In the genomic region with DNA sequence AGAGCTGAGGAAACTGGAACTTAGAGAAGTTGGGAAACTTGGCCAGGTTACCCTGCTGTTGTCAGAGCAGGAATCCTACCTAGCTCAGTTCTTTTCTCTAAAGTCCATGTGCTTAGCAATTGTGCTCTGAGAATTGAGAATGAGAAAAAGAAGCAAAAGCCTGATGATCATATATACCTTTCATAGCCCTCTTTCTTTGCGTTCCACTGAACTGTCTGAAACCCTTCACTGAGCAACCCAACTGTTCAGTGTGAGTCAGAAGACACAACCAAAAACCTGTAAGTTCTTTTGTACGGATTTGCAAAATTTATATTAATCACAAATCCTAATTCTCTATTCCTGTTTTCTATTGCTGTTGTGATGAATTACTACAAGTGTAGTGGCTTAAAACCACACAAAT, we compare ENCODE assay signal across 19 cellular contexts.
DNase-seq lines count a peak whose midpoint lies in the region; ATAC-seq and TF ChIP-seq lines count a peak whose summit lies in the region.
"Had no signal": no experiment of that assay in that cellular context is flagged by ENCODE, and none has a peak within 500 bp of the region (broad histone marks: within the 10 kb centered on the region; RNA-seq: fewer than 3 reads in every experiment).

No MANE protein-coding gene starts in this region.

- CTCF ChIA-PET in activated CD4-positive, alpha-beta T cell treated with anti-CD3 and anti-CD28 coated beads for 36 hours (lab: Charles Lee), result interaction anchor here (1.0 to 1.1 kb wide), 3 partner anchors 14 to 117 kb away, joined by 3 to 5 read pairs (median 3); no protein-coding TSS in a partner anchor
- CTCF ChIA-PET in SK-N-SH (lab: Yijun Ruan, JAX), result interaction anchor here (1.7 kb wide), 1 partner anchor 16 kb away, joined by 4 read pairs; no protein-coding TSS in a partner anchor

- TF ChIP-seq CTCF in hepatocyte (IDR thresholded peaks at IDR 0.05; ENCODE audit: poor library complexity) (no peak), SK-N-SH (IDR thresholded peaks at IDR 0.05) (no peak)

- H2AFZ ChIP-seq in hepatocyte, result no peak overlapping the region
- H2AFZ ChIP-seq in SK-N-SH (ENCODE audit: low read depth), result no peak overlapping the region

- H3K9me3 Mint-ChIP-seq in activated CD4-positive, alpha-beta T cell treated with anti-CD3 and anti-CD28 coated beads for 36 hours (ENCODE audit: low read depth), result no peaks in the 10 kb centered on the region
- H3K9me3 Mint-ChIP-seq: HFFc6; T-helper 2 cell treated with Interferon-gamma antibody and Interleukin-4, amounts not matched to agents 5 μg/mL and 100 μg/mL, for 36 hours had no signal

- no peaks in the 10 kb centered on the region for H3K9me2 ChIP-seq in hepatocyte (replicated peaks; ENCODE audit: insufficient read depth)
- no peaks in the 10 kb centered on the region; the same call in 1 of the 2 replicates for H3K9me2 ChIP-seq in SK-N-SH

- H3K36me3 ChIP-seq in hepatocyte (replicated peaks; ENCODE audit: insufficient read depth, low read depth) (no peaks in the 10 kb centered on the region), SK-N-SH (replicated peaks in 1 of 2; ENCODE audit: control insufficient read depth in 1 of 2, insufficient read depth in 2 of 2, low read length in 1 of 2) (peaks cover 33 to 46% of the 10 kb centered on the region in 2 experiments)

- H3K27ac ChIP-seq in hepatocyte (no peak overlapping the region), SK-N-SH (ENCODE audit: low read depth in 2 of 2, low read length in 1 of 2) (no peak overlapping the region)
- H3K27ac ChIP-seq: 22Rv1, C4-2B had no signal

- H3K4me1 Mint-ChIP-seq in activated CD4-positive, alpha-beta T cell treated with anti-CD3 and anti-CD28 coated beads for 36 hours, result no peaks in the 10 kb centered on the region

- no peak for DNase-seq in activated CD4-positive, alpha-beta T cell treated with anti-CD3 and anti-CD28 coated beads for 36 hours
- DNase-seq in activated CD4-positive, alpha-beta T cell treated with anti-CD3 and anti-CD28 coated beads for 4 hours, result no peak
- DNase-seq in hepatocyte (ENCODE audit: low spot score) (no peak), SK-N-SH (no peak), Kasumi-1 (lab: John Stamatoyannopoulos, UW) (no peak)
- DNase-seq: AML-193, HFFc6, NCI-H1092 treated with DMSO at 0.1 percent for 48 hours, NCI-H146, NCI-H2081 treated with DMSO at 0.1 percent for 48 hours, NCI-H446 treated with DMSO at 0.1 percent for 48 hours, NCI-H69, Right ventricle myocardium superior had no signal

- intact Hi-C loops in activated CD4-positive, alpha-beta T cell treated with anti-CD3 and anti-CD28 coated beads for 36 hours (cut with DNase I, micrococcal nuclease), result loop anchor here in 1 of 2 experiments (5.0 kb wide), 1 partner anchor 119 kb away; no protein-coding TSS in a partner anchor

- H3K4me2 ChIP-seq in hepatocyte (no peak overlapping the region), SK-N-SH (no peak overlapping the region)

- no peaks in the 10 kb centered on the region for H3K27me3 ChIP-seq in hepatocyte
- H3K27me3 ChIP-seq in SK-N-SH (ENCODE audit: insufficient read depth), result no peaks in the 10 kb centered on the region

- no peak for TF ChIP-seq RAD21 in SK-N-SH (IDR thresholded peaks at IDR 0.05; ENCODE audit: low read length)

- H3K4me3 ChIP-seq in hepatocyte, result no peak overlapping the region
- no peak overlapping the region for H3K4me3 ChIP-seq in SK-N-SH (ENCODE audit: low read depth in 2 of 2, low read length in 1 of 2)

- no peak overlapping the region for H3K4me3 Mint-ChIP-seq in activated CD4-positive, alpha-beta T cell treated with anti-CD3 and anti-CD28 coated beads for 36 hours
- H3K4me3 Mint-ChIP-seq: HFFc6; T-helper 2 cell treated with Interferon-gamma antibody and Interleukin-4, amounts not matched to agents 5 μg/mL and 100 μg/mL, for 36 hours had no signal

- no peak overlapping the region for H3K27ac Mint-ChIP-seq in activated CD4-positive, alpha-beta T cell treated with anti-CD3 and anti-CD28 coated beads for 36 hours
- H3K27ac Mint-ChIP-seq: HFFc6; T-helper 2 cell treated with Interferon-gamma antibody and Interleukin-4, amounts not matched to agents 5 μg/mL and 100 μg/mL, for 36 hours had no signal

- no peak overlapping the region for H3K9ac ChIP-seq in SK-N-SH

- H3K4me1 ChIP-seq in hepatocyte (ENCODE audit: insufficient read depth) (no peaks in the 10 kb centered on the region), SK-N-SH (ENCODE audit: control insufficient read depth in 1 of 2, insufficient read depth in 2 of 2, low read depth in 1 of 2, low read length in 1 of 2) (no peaks in the 10 kb centered on the region)

- H3K79me2 ChIP-seq in hepatocyte, result peaks cover 3% of the 10 kb centered on the region
- H3K79me2 ChIP-seq in SK-N-SH (ENCODE audit: insufficient read depth), result no peaks in the 10 kb centered on the region

- 100% methylated on average over 2 of the region's 2 CpGs for WGBS in hepatocyte (ENCODE audit: low lambda C conversion rate, missing lambda C conversion rate)
- WGBS in SK-N-SH (ENCODE audit: low lambda C conversion rate), result 96% methylated on average over 2 of the region's 2 CpGs

- peaks cover 25% of the 10 kb centered on the region for H3K36me3 Mint-ChIP-seq in activated CD4-positive, alpha-beta T cell treated with anti-CD3 and anti-CD28 coated beads for 36 hours (ENCODE audit: low read depth)

- POLR2A ChIA-PET in activated CD4-positive, alpha-beta T cell treated with anti-CD3 and anti-CD28 coated beads for 36 hours (lab: Charles Lee), result no interaction called here
- POLR2A ChIA-PET in SK-N-SH (lab: Yijun Ruan, JAX), result no interaction called here

- H3K9me3 ChIP-seq in hepatocyte (ENCODE audit: low read depth), result no peaks in the 10 kb centered on the region
- H3K9me3 ChIP-seq in SK-N-SH, result no peaks in the 10 kb centered on the region

- ATAC-seq in activated CD4-positive, alpha-beta T cell treated with anti-CD3 and anti-CD28 coated beads for 36 hours, result peak; percentile 36
- ATAC-seq in GM21723 (IDR thresholded peaks at IDR 0.05; ENCODE audit: unreplicated experiment), result peak; percentile 57
- ATAC-seq in HG03095 (IDR thresholded peaks at IDR 0.05; ENCODE audit: unreplicated experiment), result peak; percentile 71
- ATAC-seq in HG03280 (IDR thresholded peaks at IDR 0.05; ENCODE audit: unreplicated experiment), result no peak

- no peaks in the 10 kb centered on the region for H3F3A ChIP-seq in SK-N-SH (replicated peaks; ENCODE audit: insufficient read depth)

- TF ChIP-seq EP300 in SK-N-SH (IDR thresholded peaks at IDR 0.05; ENCODE audit: borderline replicate concordance in 1 of 2, low read depth in 1 of 2, low read length in 1 of 2), result no peak

- H3K27me3 Mint-ChIP-seq in activated CD4-positive, alpha-beta T cell treated with anti-CD3 and anti-CD28 coated beads for 36 hours, result no peaks in the 10 kb centered on the region

- H4K20me1 ChIP-seq in hepatocyte (ENCODE audit: insufficient read depth, poor library complexity, severe bottlenecking), result no peaks in the 10 kb centered on the region
- H4K20me1 ChIP-seq in SK-N-SH (ENCODE audit: insufficient read depth), result no peaks in the 10 kb centered on the region

TF ChIP-seq in SK-N-SH, 30 proteins besides CTCF, POLR2A, EP300 and RAD21:
- no peak for TF ChIP-seq RXRA (IDR thresholded peaks at IDR 0.05; ENCODE audit: borderline replicate concordance, low read depth)
- no peak for TF ChIP-seq FOXJ3 (CRISPR knock-in tag; IDR thresholded peaks at IDR 0.05)
- no peak for TF ChIP-seq MAX (IDR thresholded peaks at IDR 0.05; ENCODE audit: low read depth)
- TF ChIP-seq NRF1 (IDR thresholded peaks at IDR 0.05; ENCODE audit: low read depth, low read length), result no peak
- no peak for TF ChIP-seq RFX5 (IDR thresholded peaks at IDR 0.05; ENCODE audit: low read length)
- no peak for TF ChIP-seq ELF1 (IDR thresholded peaks at IDR 0.05)
- no peak for TF ChIP-seq NFIC (IDR thresholded peaks at IDR 0.05; ENCODE audit: borderline replicate concordance)
- TF ChIP-seq YY1 (IDR thresholded peaks at IDR 0.05; ENCODE audit: low read depth), result no peak
